8 cellular contexts compared by ENCODE assay signal in genomic region chr5:150411245-150411979, GRCh38. TPM values are rescaled to one million over a fixed set of nuclear protein-coding genes. Genes with fewer than 3 reads are reported as not detected.
DNase-seq lines count a peak whose midpoint lies in the region; ATAC-seq, FAIRE-seq and TF ChIP-seq lines count a peak whose summit lies in the region.

No MANE protein-coding gene starts in this region.

- no peaks in the 10 kb centered on the region for H3K9me3 ChIP-seq in HEK293 (ENCODE audit: control insufficient read depth, insufficient read depth, low read depth, low read length)
- no peaks in the 10 kb centered on the region for H3K9me3 ChIP-seq in pancreas
- H3K9me3 ChIP-seq in upper lobe of right lung = no peaks in the 10 kb centered on the region

- H3K79me2 ChIP-seq in ACC112 (ENCODE audit: control insufficient read depth, insufficient read depth, low read length, unreplicated experiment) = no peaks in the 10 kb centered on the region

- H3K36me3 ChIP-seq in ACC112 (ENCODE audit: insufficient read depth, low read length) (no peaks in the 10 kb centered on the region), HEK293 (ENCODE audit: control insufficient read depth in 2 of 2, insufficient read depth in 1 of 2, low read length in 2 of 2) (no peaks in the 10 kb centered on the region), pancreas (no peaks in the 10 kb centered on the region), upper lobe of right lung (peaks cover 27% of the 10 kb centered on the region)

- intact Hi-C loops in pancreas (cut with DNase I) (no loop called here), upper lobe of right lung (cut with DNase I) (no loop called here), lower leg skin (cut with DNase I; ENCODE audit: low total_unique reads) (no loop called here)

- POLR2A ChIA-PET in HEK293 (lab: Yijun Ruan, JAX) = interaction anchor here (1.3 kb wide), 2 partner anchors 10 to 35 kb away, joined by 4 to 6 read pairs; no protein-coding TSS in a partner anchor

- FAIRE-seq in pancreas (lab: Jason Lieb, UNC) = no peak

- H3K4me1 ChIP-seq in ACC112 (ENCODE audit: control insufficient read depth, insufficient read depth, low read length, unreplicated experiment) (peaks cover 4% of the 10 kb centered on the region), HEK293 (ENCODE audit: control insufficient read depth, insufficient read depth, low read length) (peaks cover 3% of the 10 kb centered on the region; the same call in 1 of the 2 replicates), pancreas (peaks cover 0 to 6% (median 0%) of the 10 kb centered on the region in 3 donors), upper lobe of right lung (peaks cover 35% of the 10 kb centered on the region)

- CTCF ChIA-PET in HEK293 (lab: Yijun Ruan, JAX) = interaction anchor here (0.7 to 2.3 kb wide), 2 partner anchors 26 to 53 kb away, joined by 4 to 7 read pairs; no protein-coding TSS in a partner anchor

- no peak for TF ChIP-seq POLR2A in lower leg skin (IDR thresholded peaks at IDR 0.05)

- TF ChIP-seq CTCF in HEK293 (tag by site-specific recombination; IDR thresholded peaks at IDR 0.05) = no peak
- no peak for TF ChIP-seq CTCF in pancreas (IDR thresholded peaks at IDR 0.05)
- TF ChIP-seq CTCF in upper lobe of right lung (IDR thresholded peaks at IDR 0.05) = no peak
- no peak for TF ChIP-seq CTCF in lower leg skin (IDR thresholded peaks at IDR 0.05)

- H3K27me3 ChIP-seq in ACC112 (ENCODE audit: insufficient read depth, low read length) = no peaks in the 10 kb centered on the region
- H3K27me3 ChIP-seq in pancreas = no peaks in the 10 kb centered on the region
- no peaks in the 10 kb centered on the region for H3K27me3 ChIP-seq in upper lobe of right lung

- H3K27ac ChIP-seq in ACC112 (ENCODE audit: low read depth, low read length) = peak overlapping the region; percentile 58
- H3K27ac ChIP-seq in HEK293 (ENCODE audit: extremely low read depth, low read depth, low read length) = no peak overlapping the region
- peak overlapping the region in 3 of 4 donors; percentile 75 to 94 (median 89) for H3K27ac ChIP-seq in pancreas
- peak overlapping the region; percentile 97 for H3K27ac ChIP-seq in upper lobe of right lung

- DNase-seq in activated CD4-positive, alpha-beta T cell treated with anti-CD3 and anti-CD28 coated beads for 1 hour = peak; percentile 48
- peak; percentile 56 for DNase-seq in effector CD4-positive, alpha-beta T cell
- DNase-seq in pancreas (peak in 1 of 6 donors; percentile 56), upper lobe of right lung (peak; percentile 81), NCI-H2107 treated with DMSO at 0.1 percent for 48 hours (lab: John Stamatoyannopoulos, UW; ENCODE audit: unreplicated experiment) (no peak), lower leg skin (ENCODE audit: low spot score in 2 of 2) (no peak)

- H2AFZ ChIP-seq in ACC112 (ENCODE audit: low read length, unreplicated experiment) = no peak overlapping the region

- ATAC-seq in pancreas (peak in 2 of 4 donors; percentile 15 to 21), upper lobe of right lung (peak; percentile 40)

- no peak overlapping the region for H3K4me3 ChIP-seq in ACC112 (ENCODE audit: low read depth, low read length)
- no peak overlapping the region for H3K4me3 ChIP-seq in HEK293 (ENCODE audit: low read depth, low read length)
- peak overlapping the region in 2 of 4 donors; percentile 18 to 47 for H3K4me3 ChIP-seq in pancreas
- peak overlapping the region; percentile 75 for H3K4me3 ChIP-seq in upper lobe of right lung
- H3K4me3 ChIP-seq in lower leg skin (ENCODE audit: low read depth, poor library complexity, severe bottlenecking) = no peak overlapping the region

- WGBS in pancreas, 2 donors = 77 to 93% methylated on average over 5 of the region's 5 CpGs
- 62 to 72% methylated on average over 5 of the region's 5 CpGs for WGBS in lower leg skin, 2 donors

TF ChIP-seq in HEK293, 187 proteins besides CTCF, POLR2A, EP300 and RAD21:
- no peak for TF ChIP-seq HOXA7 (CRISPR knock-in tag; IDR thresholded peaks at IDR 0.05; ENCODE audit: borderline replicate concordance)
- TF ChIP-seq, protein P1, sequence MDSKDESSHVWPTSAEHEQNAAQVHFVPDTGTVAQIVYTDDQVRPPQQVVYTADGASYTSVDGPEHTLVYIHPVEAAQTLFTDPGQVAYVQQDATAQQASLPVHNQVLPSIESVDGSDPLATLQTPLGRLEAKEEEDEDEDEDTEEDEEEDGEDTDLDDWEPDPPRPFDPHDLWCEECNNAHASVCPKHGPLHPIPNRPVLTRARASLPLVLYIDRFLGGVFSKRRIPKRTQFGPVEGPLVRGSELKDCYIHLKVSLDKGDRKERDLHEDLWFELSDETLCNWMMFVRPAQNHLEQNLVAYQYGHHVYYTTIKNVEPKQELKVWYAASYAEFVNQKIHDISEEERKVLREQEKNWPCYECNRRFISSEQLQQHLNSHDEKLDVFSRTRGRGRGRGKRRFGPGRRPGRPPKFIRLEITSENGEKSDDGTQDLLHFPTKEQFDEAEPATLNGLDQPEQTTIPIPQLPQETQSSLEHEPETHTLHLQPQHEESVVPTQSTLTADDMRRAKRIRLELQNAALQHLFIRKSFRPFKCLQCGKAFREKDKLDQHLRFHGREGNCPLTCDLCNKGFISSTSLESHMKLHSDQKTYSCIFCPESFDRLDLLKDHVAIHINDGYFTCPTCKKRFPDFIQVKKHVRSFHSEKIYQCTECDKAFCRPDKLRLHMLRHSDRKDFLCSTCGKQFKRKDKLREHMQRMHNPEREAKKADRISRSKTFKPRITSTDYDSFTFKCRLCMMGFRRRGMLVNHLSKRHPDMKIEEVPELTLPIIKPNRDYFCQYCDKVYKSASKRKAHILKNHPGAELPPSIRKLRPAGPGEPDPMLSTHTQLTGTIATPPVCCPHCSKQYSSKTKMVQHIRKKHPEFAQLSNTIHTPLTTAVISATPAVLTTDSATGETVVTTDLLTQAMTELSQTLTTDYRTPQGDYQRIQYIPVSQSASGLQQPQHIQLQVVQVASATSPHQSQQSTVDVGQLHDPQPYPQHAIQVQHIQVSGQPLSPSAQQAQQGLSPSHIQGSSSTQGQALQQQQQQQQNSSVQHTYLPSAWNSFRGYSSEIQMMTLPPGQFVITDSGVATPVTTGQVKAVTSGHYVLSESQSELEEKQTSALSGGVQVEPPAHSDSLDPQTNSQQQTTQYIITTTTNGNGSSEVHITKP (tag by site-specific recombination; IDR thresholded peaks at IDR 0.05) = 0 out of 2 replicates have a peak, but pooled peaks have one; percentile 10

RNA-seq across cellular contexts. Expression of gene CD74, which starts 1.3 kb away (rescaled TPM):
- total RNA-seq in pancreas = 1,000 to 10,000 TPM in 1 of 6 donors, 100 to 1,000 TPM in 3, 10 to 100 TPM in 2; 67.2 to 1,206 (median 163) TPM
- 100 to 1,000 TPM; 138 to 141 TPM for polyA plus RNA-seq in pancreas
- total RNA-seq in upper lobe of right lung = 2,961 TPM
- 100 to 1,000 TPM; 500 to 762 (median 613) TPM for total RNA-seq in lower leg skin

RNA-seq across cellular contexts. Expression of gene RPS14, which starts 38.1 kb away (rescaled TPM):
- total RNA-seq in pancreas (1,000 to 10,000 TPM; 1,164 to 1,840 (median 1,380) TPM), upper lobe of right lung (1,578 TPM), lower leg skin (1,000 to 10,000 TPM; 2,497 to 4,490 (median 3,854) TPM)
- 1,000 to 10,000 TPM; 2,004 to 2,138 TPM for polyA plus RNA-seq in pancreas

RNA-seq across cellular contexts. Expression of gene TCOF1, which starts 53.9 kb away (rescaled TPM):
- 10 to 100 TPM in 5 of 6 donors, 1 to 10 TPM in 1; 8.7 to 19.5 (median 12.8) TPM for total RNA-seq in pancreas
- 10 to 100 TPM; 15.8 to 19.9 TPM for polyA plus RNA-seq in pancreas
- 31.1 TPM for total RNA-seq in upper lobe of right lung
- 10 to 100 TPM; 30.6 to 35.0 (median 32.2) TPM for total RNA-seq in lower leg skin

Comparison
In these comparisons a context has a peak if more than half of its experiments do, and no peak if none do; other contexts are left out.
1. DNase-seq: peak in activated CD4-positive, alpha-beta T cell treated with anti-CD3 and anti-CD28 coated beads for 1 hour (single experiment), effector CD4-positive, alpha-beta T cell (single experiment) and upper lobe of right lung (single experiment); none in NCI-H2107 treated with DMSO at 0.1 percent for 48 hours (single experiment) and lower leg skin (0 of 2).